In the genomic region with DNA sequence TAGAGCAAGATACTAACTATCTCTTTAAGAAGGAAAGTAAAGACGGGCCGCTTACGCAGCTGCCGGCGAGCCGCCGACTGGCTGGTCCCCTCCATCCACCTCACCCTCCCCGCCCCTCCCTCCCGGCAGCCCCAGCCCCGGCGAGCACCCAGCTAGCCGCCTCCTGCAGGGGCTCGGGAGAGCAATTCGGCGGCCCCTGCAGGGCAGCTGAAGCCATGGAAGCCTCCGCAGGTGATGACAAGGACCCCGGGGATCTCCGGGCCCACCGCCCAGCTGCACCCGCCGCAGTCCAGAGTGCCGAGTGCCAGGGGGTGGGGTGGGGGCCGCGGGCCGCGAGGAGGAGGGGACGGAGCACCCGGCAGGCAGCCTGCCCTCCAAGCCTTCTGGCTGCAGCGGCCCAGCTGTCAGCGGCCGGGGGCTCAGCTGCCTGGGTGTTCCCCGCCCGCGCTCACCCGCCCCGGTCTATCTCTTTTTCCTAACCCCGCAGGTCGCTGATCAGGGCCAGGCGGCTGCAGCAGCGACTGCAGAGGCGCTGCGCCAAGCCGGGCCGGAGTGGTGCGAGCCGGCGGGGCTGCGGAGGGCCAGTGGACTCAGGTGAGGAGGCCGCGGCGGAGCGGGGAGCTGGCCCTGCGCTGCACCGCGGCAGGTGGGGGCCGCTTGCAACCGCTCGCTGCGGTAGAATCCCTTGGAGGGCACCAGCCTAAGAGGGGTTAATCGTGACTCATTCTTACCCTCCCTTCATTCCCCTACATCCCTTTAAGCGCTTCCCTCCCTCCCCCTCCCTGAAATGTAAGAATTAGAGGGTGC, we compare ENCODE assay signal across 8 cellular contexts. TPM values are rescaled to one million over a fixed set of nuclear protein-coding genes. Genes with fewer than 3 reads are reported as not detected.
DNase-seq lines count a peak whose midpoint lies in the region; ATAC-seq and TF ChIP-seq lines count a peak whose summit lies in the region.

A gene with protein sequence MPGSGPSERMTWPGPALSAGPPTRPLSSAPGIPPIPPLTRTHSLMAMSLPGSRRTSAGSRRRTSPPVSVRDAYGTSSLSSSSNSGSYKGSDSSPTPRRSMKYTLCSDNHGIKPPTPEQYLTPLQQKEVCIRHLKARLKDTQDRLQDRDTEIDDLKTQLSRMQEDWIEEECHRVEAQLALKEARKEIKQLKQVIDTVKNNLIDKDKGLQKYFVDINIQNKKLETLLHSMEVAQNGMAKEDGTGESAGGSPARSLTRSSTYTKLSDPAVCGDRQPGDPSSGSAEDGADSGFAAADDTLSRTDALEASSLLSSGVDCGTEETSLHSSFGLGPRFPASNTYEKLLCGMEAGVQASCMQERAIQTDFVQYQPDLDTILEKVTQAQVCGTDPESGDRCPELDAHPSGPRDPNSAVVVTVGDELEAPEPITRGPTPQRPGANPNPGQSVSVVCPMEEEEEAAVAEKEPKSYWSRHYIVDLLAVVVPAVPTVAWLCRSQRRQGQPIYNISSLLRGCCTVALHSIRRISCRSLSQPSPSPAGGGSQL (plus strand): TSS at position 128 of the 807 bp plus-strand sequence. CDS start 29,946 bp downstream, outside the sequence.

- peak within 1 kb of the TSS; percentile 80 for H3K4me3 ChIP-seq in CD4-positive, CD25-positive, alpha-beta regulatory T cell (ENCODE audit: low read depth, low read length)
- peak within 1 kb of the TSS; percentile 63 to 70 for H3K4me3 ChIP-seq in duodenal mucosa (ENCODE audit: low read depth in 1 of 2, low read length in 2 of 2)
- H3K4me3 ChIP-seq in liver (ENCODE audit: low read depth in 1 of 3, low read length in 3 of 3) = peak within 1 kb of the TSS in 2 of 3 donors; percentile 16 to 68

- H3K27me3 ChIP-seq in CD4-positive, CD25-positive, alpha-beta regulatory T cell (ENCODE audit: control insufficient read depth, insufficient read depth, low read length) = peaks cover 4% of the 10 kb centered on the region
- H3K27me3 ChIP-seq in duodenal mucosa (ENCODE audit: control insufficient read depth in 1 of 2, insufficient read depth in 2 of 2, low read length in 2 of 2) (no peaks in the 10 kb centered on the region), liver (ENCODE audit: control insufficient read depth in 4 of 4, insufficient read depth in 4 of 4, low read length in 3 of 4) (peaks cover 0 to 7% (median 0%) of the 10 kb centered on the region in 4 donors)

- no peaks in the 10 kb centered on the region for H3K9me3 Mint-ChIP-seq in CD4-positive, CD25-positive, alpha-beta regulatory T cell
- peaks cover 8% of the 10 kb centered on the region for H3K9me3 Mint-ChIP-seq in activated CD4-positive, alpha-beta memory T cell treated with anti-CD3 and anti-CD28 coated beads, Interleukin-2, amount 10 ng/mL, durations not matched to agents 7 days and 5 days

- H3K27me3 Mint-ChIP-seq in CD4-positive, CD25-positive, alpha-beta regulatory T cell = peaks cover 9% of the 10 kb centered on the region
- H3K27me3 Mint-ChIP-seq in activated CD4-positive, alpha-beta memory T cell treated with anti-CD3 and anti-CD28 coated beads, Interleukin-2, amount 10 ng/mL, durations not matched to agents 7 days and 5 days = peaks cover 4% of the 10 kb centered on the region

- CTCF ChIA-PET in activated CD4-positive, alpha-beta memory T cell treated with anti-CD3 and anti-CD28 coated beads, Interleukin-2, amount 10 ng/mL, durations not matched to agents 7 days and 5 days (lab: Charles Lee) = interaction anchor here (1.0 to 1.6 kb wide), 2 partner anchors 9 to 169 kb away, joined by 3 read pairs; no protein-coding TSS in a partner anchor

- no peaks in the 10 kb centered on the region for H3K36me3 ChIP-seq in CD4-positive, CD25-positive, alpha-beta regulatory T cell (ENCODE audit: control insufficient read depth, insufficient read depth, low read length)
- H3K36me3 ChIP-seq in duodenal mucosa (ENCODE audit: control insufficient read depth in 1 of 2, insufficient read depth in 2 of 2, low read length in 2 of 2) (no peaks in the 10 kb centered on the region), liver (ENCODE audit: control insufficient read depth in 4 of 4, insufficient read depth in 3 of 4, low read depth in 1 of 4, low read length in 3 of 4) (no peaks in the 10 kb centered on the region)

- peak; percentile 69 to 88 (median 75) for DNase-seq in CD4-positive, CD25-positive, alpha-beta regulatory T cell
- DNase-seq in H4 (ENCODE audit: low spot score) (peak; percentile 41), NCI-H226 (peak; percentile 46)
- DNase-seq in activated CD4-positive, alpha-beta memory T cell treated with anti-CD3 and anti-CD28 coated beads, Interleukin-2, amount 10 ng/mL, durations not matched to agents 7 days and 5 days = peak; percentile 75
- peak; percentile 51 to 54 for DNase-seq in stimulated activated CD4-positive, alpha-beta T cell treated with anti-CD3 and anti-CD28 coated beads, Interleukin-2, amount 100 ng/mL, for 48 hours

- peak; percentile 91 to 92 for ATAC-seq in CD4-positive, CD25-positive, alpha-beta regulatory T cell (ENCODE audit: low read depth in 2 of 2)
- no peak for ATAC-seq in HG03095 (IDR thresholded peaks at IDR 0.05; ENCODE audit: unreplicated experiment)

- H3K4me1 Mint-ChIP-seq in CD4-positive, CD25-positive, alpha-beta regulatory T cell = peaks cover 12 to 64% (median 43%) of the 10 kb centered on the region in 4 donors
- peaks cover 13% of the 10 kb centered on the region for H3K4me1 Mint-ChIP-seq in activated CD4-positive, alpha-beta memory T cell treated with anti-CD3 and anti-CD28 coated beads, Interleukin-2, amount 10 ng/mL, durations not matched to agents 7 days and 5 days

- H3K9ac ChIP-seq in duodenal mucosa (ENCODE audit: low read depth in 1 of 2, low read length in 2 of 2) = peak within 1 kb of the TSS; percentile 52 to 53
- peak within 1 kb of the TSS in 1 of 2 donors; percentile 30 for H3K9ac ChIP-seq in liver (ENCODE audit: low read depth in 1 of 2, low read length in 2 of 2)

- H3K27ac ChIP-seq in CD4-positive, CD25-positive, alpha-beta regulatory T cell (ENCODE audit: insufficient read depth, low read length, poor library complexity, severe bottlenecking) = peak within 1 kb of the TSS; percentile 78
- H3K27ac ChIP-seq in duodenal mucosa (ENCODE audit: low read depth, low read length) (no peak within 1 kb of the TSS), liver (ENCODE audit: low read depth in 1 of 2, low read length in 2 of 2) (no peak within 1 kb of the TSS)

- H3K4me3 Mint-ChIP-seq in CD4-positive, CD25-positive, alpha-beta regulatory T cell = peak within 1 kb of the TSS; percentile 84 to 92 (median 90)
- peak within 1 kb of the TSS; percentile 87 for H3K4me3 Mint-ChIP-seq in activated CD4-positive, alpha-beta memory T cell treated with anti-CD3 and anti-CD28 coated beads, Interleukin-2, amount 10 ng/mL, durations not matched to agents 7 days and 5 days

- no peak for TF ChIP-seq RAD21 in liver (IDR thresholded peaks at IDR 0.05)

- TF ChIP-seq CTCF in liver (IDR thresholded peaks at IDR 0.05; ENCODE audit: low read depth, low read length, missing input control) = no peak

- POLR2A ChIA-PET in activated CD4-positive, alpha-beta memory T cell treated with anti-CD3 and anti-CD28 coated beads, Interleukin-2, amount 10 ng/mL, durations not matched to agents 7 days and 5 days (lab: Charles Lee) = interaction anchor here (2.7 kb wide), 1 partner anchor 34 kb away, joined by 8 read pairs; no protein-coding TSS in a partner anchor

- H3K9me3 ChIP-seq in CD4-positive, CD25-positive, alpha-beta regulatory T cell (ENCODE audit: control insufficient read depth in 2 of 2, low read length in 2 of 2) = peaks cover 5 to 6% of the 10 kb centered on the region in 2 experiments
- H3K9me3 ChIP-seq in duodenal mucosa (ENCODE audit: control insufficient read depth in 1 of 2, low read length in 2 of 2) (no peaks in the 10 kb centered on the region), liver (ENCODE audit: control insufficient read depth in 4 of 4, low read length in 3 of 4) (peaks cover 0 to 13% (median 1%) of the 10 kb centered on the region in 4 donors)

- H3K27ac Mint-ChIP-seq in CD4-positive, CD25-positive, alpha-beta regulatory T cell = peak within 1 kb of the TSS; percentile 95 to 99 (median 95)
- H3K27ac Mint-ChIP-seq in activated CD4-positive, alpha-beta memory T cell treated with anti-CD3 and anti-CD28 coated beads, Interleukin-2, amount 10 ng/mL, durations not matched to agents 7 days and 5 days = peak within 1 kb of the TSS; percentile 52

- WGBS in liver = 3% methylated on average over 61 of the region's 61 CpGs

- H3K4me1 ChIP-seq in CD4-positive, CD25-positive, alpha-beta regulatory T cell (ENCODE audit: control insufficient read depth, insufficient read depth, low read length, poor library complexity, severe bottlenecking) = peaks cover 32% of the 10 kb centered on the region
- H3K4me1 ChIP-seq in duodenal mucosa (ENCODE audit: control insufficient read depth in 1 of 2, insufficient read depth in 2 of 2, low read length in 2 of 2) (peaks cover 4 to 9% of the 10 kb centered on the region in 2 donors), liver (ENCODE audit: control insufficient read depth in 4 of 4, insufficient read depth in 4 of 4, low read length in 3 of 4) (peaks cover 0 to 7% (median 2%) of the 10 kb centered on the region in 4 donors)

- H3K36me3 Mint-ChIP-seq in CD4-positive, CD25-positive, alpha-beta regulatory T cell = no peaks in the 10 kb centered on the region
- no peaks in the 10 kb centered on the region for H3K36me3 Mint-ChIP-seq in activated CD4-positive, alpha-beta memory T cell treated with anti-CD3 and anti-CD28 coated beads, Interleukin-2, amount 10 ng/mL, durations not matched to agents 7 days and 5 days (ENCODE audit: low read depth)

TF ChIP-seq in liver, 16 proteins besides CTCF, POLR2A, EP300 and RAD21:
- TF ChIP-seq, protein P1, sequence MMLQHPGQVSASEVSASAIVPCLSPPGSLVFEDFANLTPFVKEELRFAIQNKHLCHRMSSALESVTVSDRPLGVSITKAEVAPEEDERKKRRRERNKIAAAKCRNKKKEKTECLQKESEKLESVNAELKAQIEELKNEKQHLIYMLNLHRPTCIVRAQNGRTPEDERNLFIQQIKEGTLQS (IDR thresholded peaks at IDR 0.05) = no peak
- TF ChIP-seq RXRA (IDR thresholded peaks at IDR 0.05) (no peak), YY1 (IDR thresholded peaks at IDR 0.05) (no peak), NR2F2 (IDR thresholded peaks at IDR 0.05) (no peak)

RNA-seq across cellular contexts. Expression of the gene that starts here (rescaled TPM):
- 7.5 TPM for total RNA-seq in CD4-positive, CD25-positive, alpha-beta regulatory T cell
- polyA plus RNA-seq in CD4-positive, CD25-positive, alpha-beta regulatory T cell = 1 to 10 TPM in 3 of 4 donors, under 1 TPM in 1; 0.97 to 4.1 (median 3.1) TPM
- total RNA-seq in H4 (2014; rRNA removed; shearing (Covaris generic)) = 0.99 and 1.5 TPM in 2 replicates
- 1 to 10 TPM; 2.9 to 3.0 TPM for total RNA-seq in activated CD4-positive, alpha-beta memory T cell treated with anti-CD3 and anti-CD28 coated beads, Interleukin-2, amount 10 ng/mL, durations not matched to agents 7 days and 5 days
- total RNA-seq in liver = under 1 TPM; 0.28 to 0.50 TPM
- under 1 TPM; 0.04 to 0.14 TPM for polyA plus RNA-seq in liver
